In genomic region chr1:27726173-27726793, GRCh38 we compare ENCODE assay signal across 8 cellular contexts. TPM values are rescaled to one million over a fixed set of nuclear protein-coding genes. Genes with fewer than 3 reads are reported as not detected.
DNase-seq lines count a peak whose midpoint lies in the region; ATAC-seq and TF ChIP-seq lines count a peak whose summit lies in the region.

No MANE protein-coding gene starts in this region.

- DNase-seq in NOMO-1 treated with DMSO at 0.1 percent for 48 hours (lab: John Stamatoyannopoulos, UW; ENCODE audit: unreplicated experiment) (peak; percentile 25), NOMO-1 treated with dmso at 0.1 percent for 144 hours (lab: John Stamatoyannopoulos, UW; ENCODE audit: unreplicated experiment) (no peak), NCI-H1092 (lab: John Stamatoyannopoulos, UW) (peak; percentile 69), esophagus squamous epithelium (lab: John Stamatoyannopoulos, UW) (no peak), myocyte (ENCODE audit: low read depth) (peak; percentile 68), substantia nigra (lab: John Stamatoyannopoulos, UW) (peak in 48 of 49 donors; percentile 9 to 91 (median 54))
- peak; percentile 34 for DNase-seq in activated CD8-positive, alpha-beta memory T cell treated with anti-CD3 and anti-CD28 coated beads, Interleukin-2, amount 50 U/mL, for 4 hours

- intact Hi-C loops in esophagus squamous epithelium (cut with DNase I), result no loop called here

- no peaks in the 10 kb centered on the region for H3K9me3 ChIP-seq in esophagus squamous epithelium

- peaks cover 0 to 31% (median 5%) of the 10 kb centered on the region in 3 donors for H3K36me3 ChIP-seq in esophagus squamous epithelium

- peak overlapping the region; percentile 91 to 94 (median 92) for H3K27ac ChIP-seq in esophagus squamous epithelium
- peak overlapping the region; percentile 77 for H3K27ac ChIP-seq in substantia nigra (ENCODE audit: low read depth, low read length, poor library complexity, severe bottlenecking)

- 2% methylated on average over 10 to 15 of the region's 46 CpGs for whole genome bisulfite sequencing in esophagus squamous epithelium, 2 donors

- TF ChIP-seq POLR2A in esophagus squamous epithelium (IDR thresholded peaks at IDR 0.05), result no peak

- peak overlapping the region; percentile 67 to 92 (median 78) for H3K4me3 ChIP-seq in esophagus squamous epithelium

- no peaks in the 10 kb centered on the region for H3K27me3 ChIP-seq in esophagus squamous epithelium

- TF ChIP-seq CTCF in esophagus squamous epithelium (IDR thresholded peaks at IDR 0.05), result no peak

- ATAC-seq in HG02610 (IDR thresholded peaks at IDR 0.05; ENCODE audit: unreplicated experiment), result peak; percentile 18

- peaks cover 6 to 21% (median 7%) of the 10 kb centered on the region in 3 donors for H3K4me1 ChIP-seq in esophagus squamous epithelium

RNA-seq across cellular contexts. Expression of gene FAM76A, which starts 0.5 kb away (rescaled TPM):
- 10 to 100 TPM in 1 of 4 donors, 1 to 10 TPM in 3; 4.9 to 14.7 (median 9.5) TPM for total RNA-seq in esophagus squamous epithelium
- 22.3 and 33.4 TPM in 2 replicates for total RNA-seq in myocyte
- polyA plus RNA-seq in myocyte (2012), result 7.5 TPM

RNA-seq across cellular contexts. Expression of gene STX12, which starts 46.7 kb away (rescaled TPM):
- total RNA-seq in esophagus squamous epithelium (10 to 100 TPM; 52.6 to 64.4 (median 56.8) TPM), myocyte (42.1 and 43.0 TPM in 2 replicates)
- polyA plus RNA-seq in myocyte (2012), result 22.1 TPM

RNA-seq across cellular contexts. Expression of gene IFI6, which starts 54.3 kb away (rescaled TPM):
- total RNA-seq in esophagus squamous epithelium (100 to 1,000 TPM in 1 of 4 donors, 10 to 100 TPM in 2, 1 to 10 TPM in 1; 4.0 to 194 (median 13.6) TPM), myocyte (509 and 774 TPM in 2 replicates)
- 257 TPM for polyA plus RNA-seq in myocyte (2012)

Comparison
In these comparisons a context has a peak if more than half of its experiments do, and no peak if none do; other contexts are left out.
1. DNase-seq: peak in NOMO-1 treated with DMSO at 0.1 percent for 48 hours (single experiment), NCI-H1092 (single experiment), activated CD8-positive, alpha-beta memory T cell treated with anti-CD3 and anti-CD28 coated beads, Interleukin-2, amount 50 U/mL, for 4 hours (single experiment), myocyte (single experiment) and substantia nigra (48 of 49); none in NOMO-1 treated with dmso at 0.1 percent for 144 hours (single experiment) and esophagus squamous epithelium (single experiment).